Comparison of ENCODE assay signal across 26 cellular contexts in genomic region chr11:59271811-59272327, GRCh38. TPM values are rescaled to one million over a fixed set of nuclear protein-coding genes. Genes with fewer than 3 reads are reported as not detected.
DNase-seq lines count a peak whose midpoint lies in the region; ATAC-seq, FAIRE-seq and TF ChIP-seq lines count a peak whose summit lies in the region.
"Had no signal": no experiment of that assay in that cellular context is flagged by ENCODE, and none has a peak within 500 bp of the region (broad histone marks: within the 10 kb centered on the region; RNA-seq: fewer than 3 reads in every experiment).

No MANE protein-coding gene starts in this region.

- H3F3A ChIP-seq in PC-3 (ENCODE audit: low read length, unreplicated experiment): no peaks in the 10 kb centered on the region

- no peak overlapping the region for H3T11ph ChIP-seq in H9 (ENCODE audit: low read length)

- no TSS peak for BruUV-seq in PC-3 (replicated peaks; lab: Mats Ljungman, UMichigan)

- H4K91ac ChIP-seq in H9 (ENCODE audit: insufficient read length, low read depth, low read length): no peak overlapping the region

- H2BK120ac ChIP-seq in H9 (ENCODE audit: low read depth, low read length, poor library complexity, severe bottlenecking): no peak overlapping the region

- no peak overlapping the region for H3K23ac ChIP-seq in H9 (ENCODE audit: insufficient read length, low read depth, low read length)

- no peaks in the 10 kb centered on the region for H3K9me2 ChIP-seq in PC-3 (replicated peaks; ENCODE audit: low read length)
- H3K9me2 ChIP-seq: SK-N-SH had no signal

- no peak overlapping the region for H2BK5ac ChIP-seq in H9 (ENCODE audit: insufficient read length, low read length)

- H3K56ac ChIP-seq in H9 (ENCODE audit: insufficient read length, low read depth, low read length): no peak overlapping the region

- H4K8ac ChIP-seq in H9 (replicated peaks; ENCODE audit: insufficient read length, low read depth, low read length): no peak overlapping the region

- no peak for DNase-seq in CD14-positive monocyte (ENCODE audit: low spot score)
- DNase-seq in H9: no peak
- DNase-seq in bronchial epithelial cell (ENCODE audit: low read depth): no peak
- no peak for DNase-seq in stomach
- DNase-seq in ecto neural progenitor cell (ENCODE audit: low spot score): no peak
- DNase-seq in PC-3: no peak
- DNase-seq: activated CD4-positive, alpha-beta memory T cell treated with anti-CD3 and anti-CD28 coated beads, Interleukin-2, amount 10 ng/mL, durations not matched to agents 7 days and 5 days; activated effector memory CD4-positive, alpha-beta T cell treated with anti-CD3 and anti-CD28 coated beads, Interleukin-2, amount 50 U/mL, for 16 hours; adrenal gland; DND-41; glutamatergic neuron; mesendoderm; NCI-H1105 treated with DMSO at 0.1 percent for 48 hours; NCI-H2171 treated with DMSO at 0.1 percent for 48 hours; NCI-H524 treated with DMSO at 0.1 percent for 48 hours; posterior cingulate gyrus; SK-N-SH had no signal

- FAIRE-seq in bronchial epithelial cell (lab: Jason Lieb, UNC): peak; percentile 75
- FAIRE-seq: endometrium had no signal

- peak overlapping the region; percentile 17; the same call in 1 of the 2 replicates for H3K14ac ChIP-seq in H9 (ENCODE audit: insufficient read depth, low read length)

- H3K4ac ChIP-seq in H9 (ENCODE audit: low read depth, low read length): no peak overlapping the region

- H3K27me3 ChIP-seq in H9 (ENCODE audit: insufficient read depth, low read length) (no peaks in the 10 kb centered on the region), bronchial epithelial cell (ENCODE audit: control insufficient read depth, insufficient read depth, low read length) (no peaks in the 10 kb centered on the region), neutrophil (no peaks in the 10 kb centered on the region), stomach (no peaks in the 10 kb centered on the region), PC-3 (ENCODE audit: low read length) (peaks cover 8% of the 10 kb centered on the region; the same call in 1 of the 2 replicates)
- H3K27me3 ChIP-seq: adrenal gland, vagina had no signal

- H3K4me2 ChIP-seq in H9 (ENCODE audit: insufficient read depth, insufficient read length, low read length) (no peak overlapping the region), PC-3 (ENCODE audit: low read length) (no peak overlapping the region)
- H3K4me2 ChIP-seq: GM23338, SK-N-SH had no signal

- no peak for TF ChIP-seq EP300 in stomach (IDR thresholded peaks at IDR 0.05)

- H3K36me3 ChIP-seq in bronchial epithelial cell (ENCODE audit: control insufficient read depth, insufficient read depth, low read length) (no peaks in the 10 kb centered on the region), neutrophil (no peaks in the 10 kb centered on the region), stomach (no peaks in the 10 kb centered on the region), PC-3 (ENCODE audit: low read depth, low read length) (no peaks in the 10 kb centered on the region)
- H3K36me3 ChIP-seq: adrenal gland, vagina had no signal

- H2BK15ac ChIP-seq in H9 (ENCODE audit: low read depth, low read length): no peak overlapping the region

- POLR2A ChIA-PET in PC-3 (lab: Charles Lee; ENCODE audit: unreplicated experiment): no interaction called here

- TF ChIP-seq POLR2A in stomach (IDR thresholded peaks at IDR 0.05): no peak

- peak overlapping the region; percentile 93 to 98 (median 96) for H3K27ac Mint-ChIP-seq in CD14-positive monocyte
- no peak overlapping the region for H3K27ac Mint-ChIP-seq in H9
- H3K27ac Mint-ChIP-seq: activated CD4-positive, alpha-beta memory T cell treated with anti-CD3 and anti-CD28 coated beads, Interleukin-2, amount 10 ng/mL, durations not matched to agents 7 days and 5 days; GM23338; nephron; WTC11 had no signal

- ATAC-seq in PC-3: no peak
- ATAC-seq: GM23338, sciatic nerve, WTC11 had no signal

- H3K9me3 ChIP-seq in H9 (ENCODE audit: control insufficient read depth, low read depth, low read length) (no peaks in the 10 kb centered on the region), neutrophil (no peaks in the 10 kb centered on the region), stomach (no peaks in the 10 kb centered on the region), PC-3 (ENCODE audit: low read length) (no peaks in the 10 kb centered on the region)
- H3K9me3 ChIP-seq: adrenal gland, SK-N-SH, vagina had no signal

- no peak overlapping the region for H3K18ac ChIP-seq in H9 (ENCODE audit: insufficient read length, low read depth, low read length)

- no peak overlapping the region for H4K5ac ChIP-seq in H9 (ENCODE audit: insufficient read length, low read depth, low read length)

- H3K4me3 ChIP-seq in bronchial epithelial cell (ENCODE audit: low read depth, low read length): no peak overlapping the region
- H3K4me3 ChIP-seq in neutrophil (ENCODE audit: low read depth in 1 of 2, low read length in 1 of 2): peak overlapping the region in 1 of 2 experiments; percentile 45
- H3K4me3 ChIP-seq in stomach: no peak overlapping the region
- H3K4me3 ChIP-seq in PC-3 (ENCODE audit: low read length): no peak overlapping the region
- H3K4me3 ChIP-seq: adrenal gland, coronary artery, GM23338, vagina had no signal

- no peaks in the 10 kb centered on the region for H3K23me2 ChIP-seq in H9 (ENCODE audit: insufficient read length, low read depth, low read length, poor library complexity, severe bottlenecking)

- peaks cover 0 to 3% (median 0%) of the 10 kb centered on the region in 3 donors for H3K27me3 Mint-ChIP-seq in CD14-positive monocyte (ENCODE audit: low read depth in 3 of 3)
- H3K27me3 Mint-ChIP-seq in H9 (ENCODE audit: low read depth): peaks cover 2% of the 10 kb centered on the region
- H3K27me3 Mint-ChIP-seq: activated CD4-positive, alpha-beta memory T cell treated with anti-CD3 and anti-CD28 coated beads, Interleukin-2, amount 10 ng/mL, durations not matched to agents 7 days and 5 days had no signal

- H4K20me1 ChIP-seq in H9 (ENCODE audit: control insufficient read depth, insufficient read depth, insufficient read length) (no peaks in the 10 kb centered on the region), PC-3 (ENCODE audit: low read length) (no peaks in the 10 kb centered on the region)

- intact Hi-C loops in CD14-positive monocyte (cut with micrococcal nuclease): loop anchor here in 1 of 2 donors (5.0 kb wide), 1 partner anchor 50 kb away; no protein-coding TSS in a partner anchor
- intact Hi-C loops in stomach (cut with DNase I; ENCODE audit: low total_unique reads): no loop called here
- intact Hi-C loops in PC-3 (cut with micrococcal nuclease): no loop called here

- H3K4me3 Mint-ChIP-seq in CD14-positive monocyte: no peak overlapping the region
- no peak overlapping the region for H3K4me3 Mint-ChIP-seq in H9
- H3K4me3 Mint-ChIP-seq: activated CD4-positive, alpha-beta memory T cell treated with anti-CD3 and anti-CD28 coated beads, Interleukin-2, amount 10 ng/mL, durations not matched to agents 7 days and 5 days; GM23338; nephron; WTC11 had no signal

- H3K4me1 ChIP-seq in H9 (ENCODE audit: insufficient read depth, low read length) (no peaks in the 10 kb centered on the region), neutrophil (ENCODE audit: control insufficient read depth in 1 of 2, insufficient read depth in 1 of 2, low read depth in 1 of 2, low read length in 1 of 2) (peaks cover 91 to 100% of the 10 kb centered on the region in 2 experiments), stomach (peaks cover 0 to 23% (median 5%) of the 10 kb centered on the region in 4 donors), PC-3 (ENCODE audit: insufficient read depth, low read length) (peaks cover 10% of the 10 kb centered on the region)
- H3K4me1 ChIP-seq: adrenal gland, vagina had no signal

- no peak overlapping the region for H3K27ac ChIP-seq in H9 (ENCODE audit: insufficient read length, low read depth, low read length)
- peak overlapping the region; percentile 98 for H3K27ac ChIP-seq in neutrophil
- H3K27ac ChIP-seq in stomach: no peak overlapping the region
- no peak overlapping the region for H3K27ac ChIP-seq in PC-3 (ENCODE audit: low read length)
- H3K27ac ChIP-seq: adrenal gland, coronary artery, RWPE1, vagina had no signal

- H3K9me3 Mint-ChIP-seq in CD14-positive monocyte (peaks cover 0 to 9% (median 3%) of the 10 kb centered on the region in 7 donors), H9 (peaks cover 11 to 15% of the 10 kb centered on the region in 2 experiments)
- H3K9me3 Mint-ChIP-seq: activated CD4-positive, alpha-beta memory T cell treated with anti-CD3 and anti-CD28 coated beads, Interleukin-2, amount 10 ng/mL, durations not matched to agents 7 days and 5 days had no signal

- H3K4me1 Mint-ChIP-seq in CD14-positive monocyte (peaks cover 93% of the 10 kb centered on the region), H9 (peaks cover 2 to 3% of the 10 kb centered on the region in 2 experiments)

- no peak overlapping the region for H2BK20ac ChIP-seq in H9 (ENCODE audit: low read depth, low read length, poor library complexity, severe bottlenecking)

- H2BK12ac ChIP-seq in H9 (ENCODE audit: insufficient read length, low read depth, low read length): no peak overlapping the region

- H3K79me1 ChIP-seq in H9 (ENCODE audit: insufficient read depth, low read depth, low read length, poor library complexity, severe bottlenecking): no peaks in the 10 kb centered on the region

- no peak overlapping the region for H2AK5ac ChIP-seq in H9 (ENCODE audit: insufficient read length, low read length)

- H3K79me2 ChIP-seq in H9 (ENCODE audit: insufficient read depth, low read length): no peaks in the 10 kb centered on the region
- no peaks in the 10 kb centered on the region for H3K79me2 ChIP-seq in PC-3 (ENCODE audit: low read length)

- CTCF ChIA-PET in PC-3 (lab: Charles Lee): no interaction called here

- WGBS in H9 (ENCODE audit: extremely low coverage, insufficient read length, low lambda C conversion rate): no CpG with 5 or more reads among the region's 4 CpGs
- 74 to 82% (median 79%) methylated on average over 4 of the region's 4 CpGs for WGBS in stomach, 5 donors

- peaks cover 0 to 13% of the 10 kb centered on the region in 2 donors for H3K36me3 Mint-ChIP-seq in CD14-positive monocyte
- H3K36me3 Mint-ChIP-seq in H9 (ENCODE audit: insufficient read depth in 1 of 3, low read depth in 3 of 3): no peaks in the 10 kb centered on the region; a peak in 1 of 7 replicates
- H3K36me3 Mint-ChIP-seq: WTC11 had no signal

- TF ChIP-seq CTCF in CD14-positive monocyte (IDR thresholded peaks at IDR 0.05): no peak
- TF ChIP-seq CTCF in H9 (conservative IDR thresholded peaks at IDR 0.05): no peak
- no peak for TF ChIP-seq CTCF in bronchial epithelial cell (IDR thresholded peaks at IDR 0.05; ENCODE audit: insufficient read depth, low read length, severe bottlenecking)
- TF ChIP-seq CTCF in neutrophil (IDR thresholded peaks at IDR 0.05): no peak
- no peak for TF ChIP-seq CTCF in stomach (IDR thresholded peaks at IDR 0.05)
- no peak for TF ChIP-seq CTCF in PC-3 (conservative IDR thresholded peaks at IDR 0.05; ENCODE audit: low read depth, low read length)

- H3K9ac ChIP-seq in H9 (ENCODE audit: extremely low read depth, insufficient read length, low read length) (no peak overlapping the region), PC-3 (ENCODE audit: low read length) (no peak overlapping the region)
- H3K9ac ChIP-seq: SK-N-SH had no signal

- H2AFZ ChIP-seq in H9 (ENCODE audit: low read length) (no peak overlapping the region), PC-3 (ENCODE audit: low read length) (no peak overlapping the region)
- H2AFZ ChIP-seq: GM23338 had no signal

RNA-seq across cellular contexts. Expression of gene MPEG1, which starts 59.1 kb away (rescaled TPM):
- 100 to 1,000 TPM; 691 to 971 TPM for polyA plus RNA-seq in CD14-positive monocyte
- not detected in 2 replicates for total RNA-seq in H9 (2021)
- not detected in 2 replicates for total RNA-seq in bronchial epithelial cell
- 10 to 100 TPM in 3 of 5 donors, 1 to 10 TPM in 1, not detected in 1; 5.3 to 18.4 (median 16.1) TPM for total RNA-seq in stomach
- 1 to 10 TPM; 1.4 to 5.2 (median 5.0) TPM for polyA plus RNA-seq in stomach
- total RNA-seq in PC-3 (2014; rRNA removed): not detected in 2 replicates
- total RNA-seq: activated CD4-positive, alpha-beta memory T cell treated with anti-CD3 and anti-CD28 coated beads, Interleukin-2, amount 10 ng/mL, durations not matched to agents 7 days and 5 days; GM23338 had no signal
- polyA plus RNA-seq: GM23338, SK-N-SH had no signal

Comparison
In these comparisons a context has a peak if more than half of its experiments do, and no peak if none do; other contexts are left out.
1. H3K27ac Mint-ChIP-seq: peak in CD14-positive monocyte (7 of 7); none in H9 (0 of 3).